In genomic region chr6:84428300-84428907, GRCh38 we compare ENCODE assay signal across 8 cellular contexts.
DNase-seq lines count a peak whose midpoint lies in the region; ATAC-seq and TF ChIP-seq lines count a peak whose summit lies in the region.

No MANE protein-coding gene starts in this region.

- TF ChIP-seq CTCF in 22Rv1 (IDR thresholded peaks at IDR 0.05) = peak; percentile 92
- TF ChIP-seq CTCF in mammary epithelial cell (conservative IDR thresholded peaks at IDR 0.05 in 1 of 2, IDR thresholded peaks at IDR 0.05 in 1 of 2; ENCODE audit: extremely low read depth in 1 of 2, insufficient read depth in 1 of 2, low read depth in 1 of 2, low read length in 2 of 2) = peak; percentile 77 to 87
- TF ChIP-seq CTCF in liver (IDR thresholded peaks at IDR 0.05; ENCODE audit: low read depth, low read length, missing input control) = peak; percentile 69

- H3K79me2 ChIP-seq in mammary epithelial cell (ENCODE audit: insufficient read depth, low read length) = no peaks in the 10 kb centered on the region

- H3K4me2 ChIP-seq in mammary epithelial cell (ENCODE audit: insufficient read depth, low read depth, low read length) = no peak overlapping the region

- dilution Hi-C loops in mammary epithelial cell (cut with HindIII; ENCODE audit: low sequenced_read_pairs) = loop anchor here (10.0 kb wide), 1 partner anchor 256 kb away; no protein-coding TSS in a partner anchor

- no peaks in the 10 kb centered on the region for H3K9me3 ChIP-seq in mammary epithelial cell (replicated peaks; ENCODE audit: insufficient read depth, low read length)
- no peaks in the 10 kb centered on the region for H3K9me3 ChIP-seq in liver (ENCODE audit: control insufficient read depth in 4 of 4, low read length in 3 of 4)

- H3K4me3 ChIP-seq in mammary epithelial cell (replicated peaks in 1 of 3; ENCODE audit: insufficient read depth in 1 of 3, low read depth in 2 of 3, low read length in 3 of 3) (no peak overlapping the region), liver (ENCODE audit: low read depth in 1 of 3, low read length in 3 of 3) (no peak overlapping the region)

- ATAC-seq in HG02759 (IDR thresholded peaks at IDR 0.05; ENCODE audit: unreplicated experiment) = peak; percentile 71

- CTCF ChIA-PET in mammary epithelial cell (lab: Charles Lee; ENCODE audit: low non-redundant PET) = interaction anchor here (0.6 kb wide), 1 partner anchor 891 kb away, joined by 3 read pairs; no protein-coding TSS in a partner anchor

- peak; percentile 88 for TF ChIP-seq RAD21 in liver (IDR thresholded peaks at IDR 0.05)

- H4K20me1 ChIP-seq in mammary epithelial cell (ENCODE audit: insufficient read depth, low read length) = no peaks in the 10 kb centered on the region

- peaks cover 7% of the 10 kb centered on the region for H3K27me3 ChIP-seq in mammary epithelial cell (ENCODE audit: insufficient read depth, low read length)
- H3K27me3 ChIP-seq in liver (ENCODE audit: control insufficient read depth in 4 of 4, insufficient read depth in 4 of 4, low read length in 3 of 4) = no peaks in the 10 kb centered on the region

- no peak overlapping the region for H2AFZ ChIP-seq in mammary epithelial cell (ENCODE audit: low read depth, low read length)

- H3K27ac ChIP-seq in 22Rv1 (no peak overlapping the region), mammary epithelial cell (ENCODE audit: insufficient read depth, low read depth, low read length) (no peak overlapping the region), liver (ENCODE audit: low read depth in 1 of 2, low read length in 2 of 2) (no peak overlapping the region)

- BruUV-seq in mammary epithelial cell (replicated peaks; lab: Mats Ljungman, UMichigan) = no TSS peak

- intact Hi-C loops in mammary epithelial cell (cut with micrococcal nuclease) = loop anchor here (1.0 to 5.0 kb wide), 5 partner anchors 124 to 539 kb away; no protein-coding TSS in a partner anchor

- H3K9ac ChIP-seq in mammary epithelial cell (ENCODE audit: insufficient read depth, low read length) (no peak overlapping the region), liver (ENCODE audit: low read depth in 1 of 2, low read length in 2 of 2) (peak overlapping the region in 1 of 2 donors; percentile 17)

- WGBS in mammary epithelial cell (ENCODE audit: low coverage, missing lambda C conversion rate) = 17% methylated on average over 6 of the region's 6 CpGs
- WGBS in liver = 6% methylated on average over 6 of the region's 6 CpGs

- H3K36me3 ChIP-seq in mammary epithelial cell (ENCODE audit: insufficient read depth, low read length) (no peaks in the 10 kb centered on the region), liver (ENCODE audit: control insufficient read depth in 4 of 4, insufficient read depth in 3 of 4, low read depth in 1 of 4, low read length in 3 of 4) (no peaks in the 10 kb centered on the region)

- no peaks in the 10 kb centered on the region for H3K4me1 ChIP-seq in mammary epithelial cell (ENCODE audit: insufficient read depth, low read length)
- H3K4me1 ChIP-seq in liver (ENCODE audit: control insufficient read depth in 4 of 4, insufficient read depth in 4 of 4, low read length in 3 of 4) = peaks cover 3 to 28% (median 22%) of the 10 kb centered on the region in 4 donors

- in situ Hi-C loops in mammary epithelial cell (cut with MboI; ENCODE audit: low sequenced_read_pairs in 2 of 2) = loop anchor here in 1 of 2 donors (10.0 kb wide), 2 partner anchors 256 to 536 kb away; no protein-coding TSS in a partner anchor

- DNase-seq in EL (peak; percentile 63), NCI-H748 treated with DMSO at 0.1 percent for 48 hours (lab: John Stamatoyannopoulos, UW) (peak; percentile 35), mammary epithelial cell (peak; percentile 24), DMS79 (lab: John Stamatoyannopoulos, UW) (no peak)
- DNase-seq in effector CD4-positive, alpha-beta T cell = no peak

TF ChIP-seq in liver, 16 proteins besides CTCF, POLR2A, EP300 and RAD21:
- TF ChIP-seq HNF4A (conservative IDR thresholded peaks at IDR 0.05) = peak in 1 of 2 donors; percentile 30
- TF ChIP-seq ATF3 (IDR thresholded peaks at IDR 0.05) = no peak
- no peak for TF ChIP-seq FOXA2 (IDR thresholded peaks at IDR 0.05)
- peak; percentile 29 to 62 for TF ChIP-seq RXRA (IDR thresholded peaks at IDR 0.05)
- TF ChIP-seq EGR1 (IDR thresholded peaks at IDR 0.05; ENCODE audit: low read depth in 2 of 2) = no peak

Comparison
In these comparisons a context has a peak if more than half of its experiments do, and no peak if none do; other contexts are left out.
1. DNase-seq: peak in EL (single experiment), NCI-H748 treated with DMSO at 0.1 percent for 48 hours (single experiment) and mammary epithelial cell (single experiment); none in effector CD4-positive, alpha-beta T cell (single experiment) and DMS79 (single experiment).
2. Peak in every context shown above with its lines, with median percentiles within 50 percentile points of each other: CTCF ChIP-seq.